19 cellular contexts compared by ENCODE assay signal in genomic region chr3:24518990-24519367, GRCh38. TPM values are rescaled to one million over a fixed set of nuclear protein-coding genes. Genes with fewer than 3 reads are reported as not detected.
A peak's percentile ranks its signal among the peaks of the same experiment; 100 is the strongest.
DNase-seq lines count a peak whose midpoint lies in the region; ATAC-seq and TF ChIP-seq lines count a peak whose summit lies in the region.
"Had no signal": no experiment of that assay in that cellular context is flagged by ENCODE, and none has a peak within 500 bp of the region (broad histone marks: within the 10 kb centered on the region; RNA-seq: fewer than 3 reads in every experiment).

No MANE protein-coding gene starts in this region.

- H3K27ac ChIP-seq in left ventricle myocardium inferior (replicated peaks) (no peak overlapping the region), heart left ventricle (no peak overlapping the region), hepatocyte (peak overlapping the region; percentile 95), subcutaneous abdominal adipose tissue (ENCODE audit: low read depth, low read length) (no peak overlapping the region)
- H3K27ac ChIP-seq: BLaER1 had no signal

- no peaks in the 10 kb centered on the region for H3K36me3 Mint-ChIP-seq in IgD-negative memory B cell
- H3K36me3 Mint-ChIP-seq in activated CD4-positive, alpha-beta T cell treated with anti-CD3 and anti-CD28 coated beads, Interleukin-2, amount 10 ng/mL, durations not matched to agents 24 days and 14 days (ENCODE audit: low read depth) = no peaks in the 10 kb centered on the region

- H3K4me3 Mint-ChIP-seq in IgD-negative memory B cell = peak overlapping the region in 3 of 4 donors; percentile 10 to 83 (median 78)
- no peak overlapping the region for H3K4me3 Mint-ChIP-seq in activated CD4-positive, alpha-beta T cell treated with anti-CD3 and anti-CD28 coated beads, Interleukin-2, amount 10 ng/mL, durations not matched to agents 24 days and 14 days
- H3K4me3 Mint-ChIP-seq: CD4-positive, alpha-beta memory T cell had no signal

- no peak overlapping the region for H2AFZ ChIP-seq in hepatocyte

- H3K79me2 ChIP-seq in hepatocyte = no peaks in the 10 kb centered on the region

- peaks cover 0 to 2% (median 0%) of the 10 kb centered on the region in 3 donors for H3K9me3 Mint-ChIP-seq in IgD-negative memory B cell
- no peaks in the 10 kb centered on the region for H3K9me3 Mint-ChIP-seq in activated CD4-positive, alpha-beta T cell treated with anti-CD3 and anti-CD28 coated beads, Interleukin-2, amount 10 ng/mL, durations not matched to agents 24 days and 14 days

- no peak overlapping the region for H3K27ac Mint-ChIP-seq in IgD-negative memory B cell
- H3K27ac Mint-ChIP-seq in activated CD4-positive, alpha-beta T cell treated with anti-CD3 and anti-CD28 coated beads, Interleukin-2, amount 10 ng/mL, durations not matched to agents 24 days and 14 days = no peak overlapping the region
- H3K27ac Mint-ChIP-seq: CD4-positive, alpha-beta memory T cell had no signal

- 60 to 77% (median 73%) methylated on average over 4 of the region's 4 CpGs for WGBS in heart left ventricle, 4 donors
- 63% methylated on average over 4 of the region's 4 CpGs for WGBS in hepatocyte (ENCODE audit: low lambda C conversion rate, missing lambda C conversion rate)

- H3K4me2 ChIP-seq in hepatocyte = peak overlapping the region; percentile 94
- H3K4me2 ChIP-seq: BLaER1 had no signal

- H3K4me1 ChIP-seq in left ventricle myocardium inferior (peaks cover 19% of the 10 kb centered on the region), heart left ventricle (peaks cover 0 to 15% (median 10%) of the 10 kb centered on the region in 12 donors), hepatocyte (ENCODE audit: insufficient read depth) (peaks cover 31% of the 10 kb centered on the region), subcutaneous abdominal adipose tissue (ENCODE audit: control insufficient read depth in 5 of 5, insufficient read depth in 5 of 5, low read length in 5 of 5) (peaks cover 0 to 22% (median 14%) of the 10 kb centered on the region in 5 donors)

- intact Hi-C loops in left ventricle myocardium inferior (cut with micrococcal nuclease) (no loop called here), heart left ventricle (cut with DNase I) (no loop called here)
- intact Hi-C loops in activated CD4-positive, alpha-beta T cell treated with anti-CD3 and anti-CD28 coated beads, Interleukin-2, amount 10 ng/mL, durations not matched to agents 24 days and 14 days (cut with micrococcal nuclease) = no loop called here

- H3K9me3 ChIP-seq in left ventricle myocardium inferior (replicated peaks) (no peaks in the 10 kb centered on the region), heart left ventricle (no peaks in the 10 kb centered on the region), hepatocyte (ENCODE audit: low read depth) (no peaks in the 10 kb centered on the region), subcutaneous abdominal adipose tissue (ENCODE audit: control insufficient read depth in 5 of 5, low read length in 5 of 5) (no peaks in the 10 kb centered on the region)

- TF ChIP-seq POLR2A in heart left ventricle (IDR thresholded peaks at IDR 0.05) = no peak

- no peak overlapping the region for H3K9ac ChIP-seq in subcutaneous abdominal adipose tissue (ENCODE audit: low read length in 5 of 5)
- H3K9ac ChIP-seq: BLaER1 had no signal

- H3K4me3 ChIP-seq in left ventricle myocardium inferior (peak overlapping the region; percentile 12), heart left ventricle (no peak overlapping the region), hepatocyte (no peak overlapping the region), subcutaneous abdominal adipose tissue (ENCODE audit: low read depth in 1 of 5, low read length in 5 of 5) (peak overlapping the region in 3 of 5 donors; percentile 10 to 28 (median 13))
- H3K4me3 ChIP-seq: BLaER1 had no signal

- H4K20me1 ChIP-seq in hepatocyte (ENCODE audit: insufficient read depth, poor library complexity, severe bottlenecking) = no peaks in the 10 kb centered on the region
- H4K20me1 ChIP-seq: BLaER1 had no signal

- H3K27me3 ChIP-seq in left ventricle myocardium inferior (ENCODE audit: low read depth) (no peaks in the 10 kb centered on the region), heart left ventricle (peaks cover 0 to 23% (median 0%) of the 10 kb centered on the region in 9 donors), hepatocyte (no peaks in the 10 kb centered on the region), subcutaneous abdominal adipose tissue (ENCODE audit: control insufficient read depth in 5 of 5, insufficient read depth in 4 of 5, low read length in 5 of 5) (no peaks in the 10 kb centered on the region)
- H3K27me3 ChIP-seq: BLaER1 had no signal

- ATAC-seq in heart left ventricle = no peak
- ATAC-seq: Right ventricle myocardium inferior had no signal

- DNase-seq in left ventricle myocardium inferior (no peak), heart left ventricle (no peak), hepatocyte (ENCODE audit: low spot score) (no peak), GF-D8 (lab: John Stamatoyannopoulos, UW) (no peak)
- no peak for DNase-seq in NK-92 treated with Interleukin-12 subunit alpha and Interleukin-12 subunit beta, amount 100 ng/mL, for 24 hours (lab: John Stamatoyannopoulos, UW)
- DNase-seq in activated CD4-positive, alpha-beta T cell treated with anti-CD3 and anti-CD28 coated beads, Interleukin-2, amount 10 ng/mL, durations not matched to agents 24 days and 14 days = no peak
- DNase-seq: CD4-positive, alpha-beta memory T cell; DMS53; EL; NCI-H1092 treated with DMSO at 0.1 percent for 48 hours; NCI-H146; NCI-H2081; NCI-H446 treated with DMSO at 0.1 percent for 48 hours had no signal

- no peaks in the 10 kb centered on the region for H3K9me2 ChIP-seq in hepatocyte (replicated peaks; ENCODE audit: insufficient read depth)

- peaks cover 33% of the 10 kb centered on the region for H3K27me3 Mint-ChIP-seq in IgD-negative memory B cell
- H3K27me3 Mint-ChIP-seq in activated CD4-positive, alpha-beta T cell treated with anti-CD3 and anti-CD28 coated beads, Interleukin-2, amount 10 ng/mL, durations not matched to agents 24 days and 14 days = peaks cover 38% of the 10 kb centered on the region

- no peak for TF ChIP-seq CTCF in left ventricle myocardium inferior (IDR thresholded peaks at IDR 0.05; ENCODE audit: borderline replicate concordance)
- no peak for TF ChIP-seq CTCF in heart left ventricle (IDR thresholded peaks at IDR 0.05)
- TF ChIP-seq CTCF in hepatocyte (IDR thresholded peaks at IDR 0.05; ENCODE audit: poor library complexity) = no peak

- peaks cover 0 to 22% (median 13%) of the 10 kb centered on the region in 3 donors for H3K4me1 Mint-ChIP-seq in IgD-negative memory B cell
- no peaks in the 10 kb centered on the region for H3K4me1 Mint-ChIP-seq in activated CD4-positive, alpha-beta T cell treated with anti-CD3 and anti-CD28 coated beads, Interleukin-2, amount 10 ng/mL, durations not matched to agents 24 days and 14 days

- H3K36me3 ChIP-seq in left ventricle myocardium inferior = no peaks in the 10 kb centered on the region
- no peaks in the 10 kb centered on the region for H3K36me3 ChIP-seq in heart left ventricle
- no peaks in the 10 kb centered on the region for H3K36me3 ChIP-seq in hepatocyte (replicated peaks; ENCODE audit: insufficient read depth, low read depth)
- no peaks in the 10 kb centered on the region for H3K36me3 ChIP-seq in subcutaneous abdominal adipose tissue (ENCODE audit: control insufficient read depth in 5 of 5, insufficient read depth in 5 of 5, low read length in 5 of 5)
- H3K36me3 ChIP-seq: BLaER1 had no signal

RNA-seq across cellular contexts. Expression of gene THRB, which starts 24.3 kb away (rescaled TPM):
- total RNA-seq in left ventricle myocardium inferior (32.8 TPM), heart left ventricle (10 to 100 TPM; 14.9 to 28.5 (median 21.6) TPM), hepatocyte (60.0 and 66.4 TPM in 2 replicates)
- polyA plus RNA-seq in heart left ventricle (10 to 100 TPM in 1 of 2 donors, 1 to 10 TPM in 1; 4.8 to 11.1 TPM), IgD-negative memory B cell (0.38 TPM), hepatocyte (26.8 and 28.1 TPM in 2 replicates)
- not detected in 2 replicates for total RNA-seq in activated CD4-positive, alpha-beta T cell treated with anti-CD3 and anti-CD28 coated beads, Interleukin-2, amount 10 ng/mL, durations not matched to agents 24 days and 14 days
- total RNA-seq: A172; CD4-positive, alpha-beta memory T cell; OCI-LY7 had no signal

Comparison
In these comparisons a context has a peak if more than half of its experiments do, and no peak if none do; other contexts are left out.
1. H3K4me3 ChIP-seq: peak in left ventricle myocardium inferior (single experiment) and subcutaneous abdominal adipose tissue (3 of 5); none in heart left ventricle (0 of 12) and hepatocyte (single experiment).
2. RNA of gene THRB, which starts 24.3 kb away (total RNA-seq): 60.0 to 66.4 TPM in hepatocyte, 32.8 TPM in left ventricle myocardium inferior (single experiment) and 14.9 to 28.5 TPM in heart left ventricle; not detected in activated CD4-positive, alpha-beta T cell treated with anti-CD3 and anti-CD28 coated beads, Interleukin-2, amount 10 ng/mL, durations not matched to agents 24 days and 14 days; every median in the first group is over 10 times any median in the second.